1 cellular context compared by ENCODE assay signal in genomic region chr18:70453058-70453775, GRCh38.
TF ChIP-seq lines count a peak whose summit lies in the region.

No MANE protein-coding gene starts in this region.

TF ChIP-seq in HepG2, 621 proteins besides CTCF, POLR2A, EP300 and RAD21 (continued from another document):
- no peak for TF ChIP-seq GATA4 (IDR thresholded peaks at IDR 0.05; ENCODE audit: borderline replicate concordance, low read depth)
- TF ChIP-seq NFIC (IDR thresholded peaks at IDR 0.05; ENCODE audit: low read length), result no peak
- TF ChIP-seq ZNF558 (CRISPR knock-in tag; IDR thresholded peaks at IDR 0.05; ENCODE audit: borderline replicate concordance), result no peak
TF ChIP-seq in HepG2: peak in this region for 2.
